Comparison of ENCODE assay signal across 16 cellular contexts in the genomic region with DNA sequence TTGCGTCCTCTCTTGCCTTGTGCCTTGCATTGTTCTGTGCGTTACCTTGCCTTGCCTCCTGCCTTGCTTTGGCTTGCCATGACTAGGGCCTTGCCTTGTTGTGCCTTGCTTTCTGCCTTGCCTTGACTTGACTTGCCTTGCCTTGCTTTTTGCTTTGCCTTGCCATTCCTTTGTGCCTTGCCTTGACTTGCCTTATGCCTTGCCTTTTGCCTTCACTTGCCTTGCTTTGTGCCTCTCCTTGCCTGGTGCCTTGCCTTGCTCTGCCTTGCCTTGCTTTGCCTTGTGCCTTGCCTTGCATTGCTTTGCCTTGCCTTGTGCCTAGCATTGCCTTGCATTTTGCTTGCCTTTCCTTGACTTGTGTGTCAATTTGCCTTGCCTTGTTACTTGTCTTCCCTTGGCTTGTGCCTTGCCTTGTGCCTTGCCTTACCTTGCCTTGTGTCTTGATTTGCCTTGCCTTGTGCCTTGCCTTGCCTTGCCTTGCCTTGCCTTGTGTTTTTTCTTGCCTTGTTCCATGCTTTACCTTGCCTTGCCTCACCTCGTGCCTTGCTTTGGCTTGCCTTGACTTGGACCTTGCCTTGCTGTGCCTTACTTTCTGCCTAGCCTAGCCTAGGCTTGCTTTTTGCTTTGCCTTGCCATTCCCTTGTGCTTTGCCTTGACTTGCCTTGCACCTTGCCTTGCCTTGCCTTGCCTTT.
DNase-seq lines count a peak whose midpoint lies in the region; ATAC-seq, FAIRE-seq and TF ChIP-seq lines count a peak whose summit lies in the region.
"Had no signal": no experiment of that assay in that cellular context is flagged by ENCODE, and none has a peak within 500 bp of the region (broad histone marks: within the 10 kb centered on the region; RNA-seq: fewer than 3 reads in every experiment).

No MANE protein-coding gene starts in this region.

- H3K4me3 ChIP-seq in HEK293 (ENCODE audit: low read depth, low read length) (no peak overlapping the region), H1 (ENCODE audit: extremely low read depth in 1 of 4, insufficient read depth in 2 of 4, low read depth in 3 of 4, low read length in 4 of 4) (no peak overlapping the region), sigmoid colon (no peak overlapping the region), gastrocnemius medialis (no peak overlapping the region), spleen (no peak overlapping the region)
- H3K4me3 ChIP-seq: BLaER1 treated with 17β-estradiol and CSF1 and Interleukin-3, amounts not matched to agents 10 nM and 100 nM; HAP-1 had no signal

- H3K79me2 ChIP-seq in H1 (ENCODE audit: control insufficient read depth in 1 of 2, insufficient read depth in 2 of 2, low read length in 2 of 2), result no peaks in the 10 kb centered on the region

- H3K9me3 Mint-ChIP-seq in progenitor cell of endocrine pancreas (ENCODE audit: low read depth), result peaks cover 13% of the 10 kb centered on the region
- H3K9me3 Mint-ChIP-seq: CD8-positive, alpha-beta T cell had no signal

- no peak overlapping the region; the same call in none of the 2 replicates for H3K18ac ChIP-seq in H1 (ENCODE audit: extremely low read depth, low read length)

- ATAC-seq in gastrocnemius medialis, result no peak
- ATAC-seq: CD8-positive, alpha-beta T cell had no signal

- H4K91ac ChIP-seq in H1 (replicated peaks; ENCODE audit: insufficient read length, low read length), result peak overlapping the region; percentile 40

- no peak for FAIRE-seq in H1 (lab: Jason Lieb, UNC)

- no peak overlapping the region for H2BK120ac ChIP-seq in H1 (replicated peaks; ENCODE audit: low read depth, low read length)

- H3K4me1 Mint-ChIP-seq in progenitor cell of endocrine pancreas (ENCODE audit: low read depth), result no peaks in the 10 kb centered on the region
- H3K4me1 Mint-ChIP-seq: B cell had no signal

- H3K4me1 ChIP-seq in HEK293 (ENCODE audit: control insufficient read depth, insufficient read depth, low read length), result no peaks in the 10 kb centered on the region
- H3K4me1 ChIP-seq in H1 (replicated peaks in 1 of 4; ENCODE audit: control insufficient read depth in 3 of 4, insufficient read depth in 4 of 4, low read length in 3 of 4), result no peaks in the 10 kb centered on the region; a peak in 1 of 7 replicates
- H3K4me1 ChIP-seq in sigmoid colon, result no peaks in the 10 kb centered on the region
- H3K4me1 ChIP-seq in gastrocnemius medialis, result no peaks in the 10 kb centered on the region
- no peaks in the 10 kb centered on the region for H3K4me1 ChIP-seq in spleen
- H3K4me1 ChIP-seq: BLaER1 treated with 17β-estradiol and CSF1 and Interleukin-3, amounts not matched to agents 10 nM and 100 nM; HAP-1 had no signal

- no peak overlapping the region for H3K23ac ChIP-seq in H1 (ENCODE audit: insufficient read length)

- no peaks in the 10 kb centered on the region for H3K23me2 ChIP-seq in H1 (ENCODE audit: low read depth, low read length)

- POLR2A ChIA-PET in HEK293 (lab: Yijun Ruan, JAX) (no interaction called here), H1 (lab: Charles Lee; ENCODE audit: partially characterized antibody) (no interaction called here)

- intact Hi-C loops in sigmoid colon (cut with DNase I) (no loop called here), gastrocnemius medialis (cut with DNase I; ENCODE audit: low total_unique reads) (no loop called here), spleen (cut with DNase I; ENCODE audit: low total_unique reads) (no loop called here)

- no peak overlapping the region for H3K4ac ChIP-seq in H1 (replicated peaks; ENCODE audit: insufficient read length, low read depth, low read length)

- no peaks in the 10 kb centered on the region; a peak in 1 of 7 replicates for H3K27me3 ChIP-seq in H1 (replicated peaks in 1 of 4; ENCODE audit: control insufficient read depth in 3 of 4, extremely low read depth in 1 of 4, insufficient read depth in 3 of 4, low read length in 3 of 4)
- H3K27me3 ChIP-seq in sigmoid colon, result no peaks in the 10 kb centered on the region
- no peaks in the 10 kb centered on the region for H3K27me3 ChIP-seq in gastrocnemius medialis
- no peaks in the 10 kb centered on the region for H3K27me3 ChIP-seq in spleen (replicated peaks in 1 of 7)
- H3K27me3 ChIP-seq: BLaER1 treated with 17β-estradiol and CSF1 and Interleukin-3, amounts not matched to agents 10 nM and 100 nM had no signal

- H2AFZ ChIP-seq in H1 (ENCODE audit: low read length), result no peak overlapping the region

- H3K79me1 ChIP-seq in H1 (ENCODE audit: low read depth, low read length), result 0 out of 2 replicates have a peak, but pooled peaks cover 3% of the 10 kb centered on the region

- H4K8ac ChIP-seq in H1 (ENCODE audit: extremely low read depth, insufficient read depth, low read length), result no peak overlapping the region; the same call in 1 of the 2 replicates

- H3K4me2 ChIP-seq in H1 (ENCODE audit: insufficient read depth in 1 of 2, low read depth in 2 of 2, low read length in 2 of 2), result no peak overlapping the region
- H3K4me2 ChIP-seq: BLaER1 treated with 17β-estradiol and CSF1 and Interleukin-3, amounts not matched to agents 10 nM and 100 nM had no signal

- H3K36me3 ChIP-seq in HEK293 (ENCODE audit: control insufficient read depth in 2 of 2, insufficient read depth in 1 of 2, low read length in 2 of 2) (peaks cover 0 to 17% of the 10 kb centered on the region in 2 experiments; a peak in 1 of 3 replicates), H1 (ENCODE audit: control insufficient read depth in 2 of 4, insufficient read depth in 4 of 4, low read length in 3 of 4) (no peaks in the 10 kb centered on the region), sigmoid colon (no peaks in the 10 kb centered on the region), gastrocnemius medialis (no peaks in the 10 kb centered on the region), spleen (no peaks in the 10 kb centered on the region)
- H3K36me3 ChIP-seq: BLaER1 treated with 17β-estradiol and CSF1 and Interleukin-3, amounts not matched to agents 10 nM and 100 nM; HAP-1 had no signal

- H2BK20ac ChIP-seq in H1 (ENCODE audit: low read length), result peak overlapping the region; percentile 18; the same call in 1 of the 2 replicates

- TF ChIP-seq EP300 in H1 (IDR thresholded peaks at IDR 0.05; ENCODE audit: borderline replicate concordance in 1 of 2, low read depth in 2 of 2, low read length in 2 of 2) (no peak), sigmoid colon (IDR thresholded peaks at IDR 0.05) (no peak)

- no peak overlapping the region for H3K9ac ChIP-seq in H1 (replicated peaks in 1 of 4; ENCODE audit: extremely low read depth in 1 of 4, low read depth in 3 of 4, low read length in 3 of 4)
- H3K9ac ChIP-seq: BLaER1 treated with 17β-estradiol and CSF1 and Interleukin-3, amounts not matched to agents 10 nM and 100 nM had no signal

- H3K27ac Mint-ChIP-seq in progenitor cell of endocrine pancreas, result no peak overlapping the region
- H3K27ac Mint-ChIP-seq: B cell; CD8-positive, alpha-beta T cell had no signal

- DNase-seq in H1 (ENCODE audit: low read depth in 1 of 2, low spot score in 2 of 2) (no peak), mesenteric fat pad (ENCODE audit: low spot score) (peak; percentile 64), sigmoid colon (peak; percentile 26), SHP77 (lab: John Stamatoyannopoulos, UW) (no peak), gastrocnemius medialis (no peak), spleen (no peak), progenitor cell of endocrine pancreas (ENCODE audit: low spot score, unreplicated experiment) (no peak)
- DNase-seq: Calu3; CD8-positive, alpha-beta T cell; DMS79 treated with DMSO at 0.1 percent for 48 hours; GF-D8; GOT3 had no signal

- CTCF ChIA-PET in HEK293 (lab: Yijun Ruan, JAX) (no interaction called here), H1 (lab: Charles Lee; ENCODE audit: partially characterized antibody) (no interaction called here)

- peak overlapping the region; percentile 99; the same call in 1 of the 2 replicates for H2BK15ac ChIP-seq in H1 (ENCODE audit: low read length)

- H2BK5ac ChIP-seq in H1 (ENCODE audit: low read depth, low read length), result peak overlapping the region; percentile 87

- H3K9me3 ChIP-seq in HEK293 (ENCODE audit: control insufficient read depth, insufficient read depth, low read depth, low read length) (no peaks in the 10 kb centered on the region), H1 (ENCODE audit: insufficient read depth in 2 of 2, low read depth in 1 of 2, low read length in 1 of 2) (no peaks in the 10 kb centered on the region), sigmoid colon (no peaks in the 10 kb centered on the region), gastrocnemius medialis (no peaks in the 10 kb centered on the region), spleen (no peaks in the 10 kb centered on the region)
- H3K9me3 ChIP-seq: HAP-1 had no signal

- H3K56ac ChIP-seq in H1 (replicated peaks; ENCODE audit: insufficient read length, low read depth, low read length), result no peak overlapping the region

- no peak overlapping the region for H3K4me3 Mint-ChIP-seq in progenitor cell of endocrine pancreas (ENCODE audit: low read depth)
- H3K4me3 Mint-ChIP-seq: B cell; CD8-positive, alpha-beta T cell had no signal

- TF ChIP-seq CTCF in HEK293 (tag by site-specific recombination; IDR thresholded peaks at IDR 0.05) (no peak), H1 (IDR thresholded peaks at IDR 0.05; ENCODE audit: control extremely low read depth in 1 of 3, insufficient read depth in 1 of 3, low read depth in 1 of 3, low read length in 3 of 3) (no peak), sigmoid colon (IDR thresholded peaks at IDR 0.05) (no peak), gastrocnemius medialis (IDR thresholded peaks at IDR 0.05 in 4 of 5, conservative IDR thresholded peaks at IDR 0.05 in 1 of 5) (no peak), spleen (IDR thresholded peaks at IDR 0.05 in 8 of 11, conservative IDR thresholded peaks at IDR 0.05 in 3 of 11) (no peak), progenitor cell of endocrine pancreas (IDR thresholded peaks at IDR 0.05; ENCODE audit: unreplicated experiment) (no peak)

- H4K5ac ChIP-seq in H1 (ENCODE audit: insufficient read length, low read depth, low read length), result no peak overlapping the region

- peak overlapping the region; percentile 99; the same call in 1 of the 2 replicates for H2AK5ac ChIP-seq in H1 (ENCODE audit: low read depth, low read length)

- in situ Hi-C loops in gastrocnemius medialis (cut with MboI; ENCODE audit: low sequenced_read_pairs in 4 of 4), result no loop called here

- H3K27me3 Mint-ChIP-seq in progenitor cell of endocrine pancreas, result no peaks in the 10 kb centered on the region
- H3K27me3 Mint-ChIP-seq: B cell had no signal

- no peaks in the 10 kb centered on the region for H3K36me3 Mint-ChIP-seq in progenitor cell of endocrine pancreas (ENCODE audit: insufficient read depth)
- H3K36me3 Mint-ChIP-seq: CD8-positive, alpha-beta T cell had no signal

- no peak overlapping the region for H3K14ac ChIP-seq in H1 (ENCODE audit: insufficient read length)

- peaks cover 0 to 4% of the 10 kb centered on the region in 2 experiments for H4K20me1 ChIP-seq in H1 (replicated peaks in 1 of 2; ENCODE audit: control insufficient read depth in 1 of 2, insufficient read depth in 2 of 2, low read length in 2 of 2)
- H4K20me1 ChIP-seq: BLaER1 treated with 17β-estradiol and CSF1 and Interleukin-3, amounts not matched to agents 10 nM and 100 nM had no signal

- TF ChIP-seq RAD21 in H1 (IDR thresholded peaks at IDR 0.05 in 1 of 2, conservative IDR thresholded peaks at IDR 0.05 in 1 of 2; ENCODE audit: low read depth in 2 of 2, low read length in 2 of 2), result no peak

- H3K27ac ChIP-seq in HEK293 (ENCODE audit: extremely low read depth, low read depth, low read length), result no peak overlapping the region
- no peak overlapping the region for H3K27ac ChIP-seq in H1 (ENCODE audit: low read depth, low read length)
- no peak overlapping the region for H3K27ac ChIP-seq in sigmoid colon
- H3K27ac ChIP-seq in gastrocnemius medialis, result no peak overlapping the region
- no peak overlapping the region for H3K27ac ChIP-seq in spleen
- H3K27ac ChIP-seq: BLaER1 treated with 17β-estradiol and CSF1 and Interleukin-3, amounts not matched to agents 10 nM and 100 nM had no signal

- 75% methylated on average over 1 of the region's 3 CpGs; no CpG with 5 or more reads in 1 of the 2 experiments for WGBS in H1 (ENCODE audit: extremely low coverage in 1 of 2, insufficient coverage in 1 of 2, insufficient read length in 1 of 2, insufficient replicate concordance in 2 of 2, low coverage in 1 of 2, low lambda C conversion rate in 2 of 2, missing lambda C conversion rate in 1 of 2), 2 experiments
- WGBS in sigmoid colon, 2 donors, result 87 to 90% methylated on average over 3 of the region's 3 CpGs
- 84 to 96% (median 88%) methylated on average over 3 of the region's 3 CpGs for WGBS in spleen, 5 donors

- TF ChIP-seq POLR2A in H1 (IDR thresholded peaks at IDR 0.05; ENCODE audit: control extremely low read depth in 1 of 2, low read depth in 2 of 2, low read length in 2 of 2), result no peak
- no peak for TF ChIP-seq POLR2A in sigmoid colon (IDR thresholded peaks at IDR 0.05)
- no peak for TF ChIP-seq POLR2A in gastrocnemius medialis (IDR thresholded peaks at IDR 0.05)
- no peak for TF ChIP-seq POLR2A in spleen (IDR thresholded peaks at IDR 0.05)

- peak overlapping the region; percentile 95; the same call in 1 of the 2 replicates for H2BK12ac ChIP-seq in H1 (ENCODE audit: low read depth, low read length)

Comparison
In these comparisons a context has a peak if more than half of its experiments do, and no peak if none do; other contexts are left out.
1. DNase-seq: peak in mesenteric fat pad (single experiment) and sigmoid colon (single experiment); none in H1 (0 of 2), SHP77 (0 of 2), gastrocnemius medialis (0 of 2), spleen (single experiment) and progenitor cell of endocrine pancreas (single experiment).